ENCODE assay signal across 10 cellular contexts in genomic region chr16:84548971-84549844, GRCh38. TPM values are rescaled to one million over a fixed set of nuclear protein-coding genes. Genes with fewer than 3 reads are reported as not detected.
A peak's percentile ranks its signal among the peaks of the same experiment; 100 is the strongest.
DNase-seq lines count a peak whose midpoint lies in the region; ATAC-seq, FAIRE-seq and TF ChIP-seq lines count a peak whose summit lies in the region.
"Had no signal": no experiment of that assay in that cellular context is flagged by ENCODE, and none has a peak within 500 bp of the region (broad histone marks: within the 10 kb centered on the region; RNA-seq: fewer than 3 reads in every experiment).

No MANE protein-coding gene starts in this region.

- TF ChIP-seq CTCF in GM12878 (IDR thresholded peaks at IDR 0.05 in 2 of 3, conservative IDR thresholded peaks at IDR 0.05 in 1 of 3; ENCODE audit: control insufficient read depth in 2 of 3, extremely low read depth in 1 of 3, insufficient read depth in 1 of 3, low read depth in 3 of 3, low read length in 3 of 3) (no peak), nephron (IDR thresholded peaks at IDR 0.05; ENCODE audit: unreplicated experiment in 3 of 3) (no peak)

- WGBS in GM12878 (ENCODE audit: insufficient coverage, insufficient replicate concordance, low lambda C conversion rate, missing lambda C conversion rate) = 57% methylated on average over 25 of the region's 25 CpGs

- no peaks in the 10 kb centered on the region for H3K36me3 ChIP-seq in GM12878 (ENCODE audit: control insufficient read depth in 2 of 2, insufficient read depth in 2 of 2, low read length in 1 of 2)

- in situ Hi-C loops in GM12878 (cut with MboI) = no loop called here

- BruUV-seq in GM12878 (replicated peaks; lab: Mats Ljungman, UMichigan) = no TSS peak

- H3K27me3 ChIP-seq in GM12878 (replicated peaks in 1 of 2; ENCODE audit: control insufficient read depth in 2 of 2, insufficient read depth in 2 of 2, low read length in 1 of 2) = 0 out of 4 replicates have a peak, but pooled peaks cover 0 to 2% of the 10 kb centered on the region in 2 experiments

- CTCF ChIA-PET in GM12878 (lab: Yijun Ruan, JAX) = no interaction called here

- peaks cover 38% of the 10 kb centered on the region for H3K4me1 Mint-ChIP-seq in nephron

- H2AFZ ChIP-seq in GM12878 (ENCODE audit: control insufficient read depth, low read depth, low read length) = peak overlapping the region; percentile 7; the same call in 1 of the 2 replicates

- no peak overlapping the region for H3K9ac ChIP-seq in GM12878 (ENCODE audit: control insufficient read depth, insufficient read depth, low read length)

- no peak for TF ChIP-seq POLR2A in GM12878 (IDR thresholded peaks at IDR 0.05; ENCODE audit: low read depth, low read length)

- no peaks in the 10 kb centered on the region for H4K20me1 ChIP-seq in GM12878 (ENCODE audit: control insufficient read depth, insufficient read depth)

- H3K9me3 Mint-ChIP-seq in nephron = no peaks in the 10 kb centered on the region

- H3K27me3 Mint-ChIP-seq in nephron (ENCODE audit: low read depth) = peaks cover 43% of the 10 kb centered on the region

- no peak for TF ChIP-seq RAD21 in GM12878 (IDR thresholded peaks at IDR 0.05; ENCODE audit: insufficient read depth, low read depth, low read length)

- RAD21 ChIA-PET in GM12878 (lab: Charles Lee; ENCODE audit: unreplicated experiment) = interaction anchor here (1.0 kb wide), 1 partner anchor 29 kb away, joined by 5 read pairs; no protein-coding TSS in a partner anchor

- H3K36me3 Mint-ChIP-seq in nephron (ENCODE audit: low read depth) = no peaks in the 10 kb centered on the region

- no peak overlapping the region for H3K27ac ChIP-seq in GM12878 (ENCODE audit: control insufficient read depth, insufficient read depth)
- H3K27ac ChIP-seq: C4-2B had no signal

- no peak overlapping the region for H3K4me3 ChIP-seq in GM12878

- ATAC-seq in GM12878 = peak; percentile 35; the same call in 1 of the 3 replicates
- no peak for ATAC-seq in GM21737 (IDR thresholded peaks at IDR 0.05; ENCODE audit: unreplicated experiment)
- no peak for ATAC-seq in GM21423 (IDR thresholded peaks at IDR 0.05; ENCODE audit: unreplicated experiment)

- POLR2A ChIA-PET in GM12878 (lab: Charles Lee) = interaction anchor here (1.0 kb wide), 1 partner anchor 8 kb away, joined by 4 read pairs; no protein-coding TSS in a partner anchor

- intact Hi-C loops in GM12878 (cut with micrococcal nuclease; ENCODE audit: unreplicated experiment) = no loop called here

- peak overlapping the region; percentile 31; the same call in 1 of the 2 replicates for H3K4me2 ChIP-seq in GM12878 (ENCODE audit: control insufficient read depth, insufficient read depth)

- H3K4me3 Mint-ChIP-seq in nephron = no peak overlapping the region

- SMC1A ChIA-PET in GM12878 (lab: Charles Lee; ENCODE audit: uncharacterized antibody, unreplicated experiment) = no interaction called here

- H3K79me2 ChIP-seq in GM12878 (ENCODE audit: control insufficient read depth, insufficient read depth, low read length) = no peaks in the 10 kb centered on the region

- no peak for TF ChIP-seq EP300 in GM12878 (IDR thresholded peaks at IDR 0.05; ENCODE audit: borderline replicate concordance in 1 of 2, control insufficient read depth in 1 of 2, low read depth in 2 of 2, low read length in 2 of 2)

- no peaks in the 10 kb centered on the region for H3K9me3 ChIP-seq in GM12878 (replicated peaks; ENCODE audit: control insufficient read depth, insufficient read depth, low read length)

- peak overlapping the region; percentile 13 to 74 (median 24) for H3K27ac Mint-ChIP-seq in nephron

- DNase-seq in Ammon's horn (ENCODE audit: low spot score) = peak; percentile 61
- DNase-seq in T-helper 9 cell = peak; percentile 22
- DNase-seq in GM12878 (ENCODE audit: low read depth, low spot score) = no peak
- no peak for DNase-seq in dedifferentiated amniotic fluid mesenchymal stem cell (ENCODE audit: extremely low spot score)
- DNase-seq in NCI-H748 treated with DMSO at 0.1 percent for 48 hours (lab: John Stamatoyannopoulos, UW) = no peak

- H3K4me1 ChIP-seq in GM12878 (ENCODE audit: control insufficient read depth, insufficient read depth, low read length) = peaks cover 18% of the 10 kb centered on the region

- no peak for FAIRE-seq in GM12878 (lab: Jason Lieb, UNC)
- FAIRE-seq: endometrium had no signal

TF ChIP-seq in GM12878, 131 proteins besides CTCF, POLR2A, EP300 and RAD21 (continues in another document):
- no peak for TF ChIP-seq SPI1 (IDR thresholded peaks at IDR 0.05; ENCODE audit: borderline replicate concordance, insufficient read depth, low read depth, low read length)
- no peak for TF ChIP-seq SKIL (IDR thresholded peaks at IDR 0.05; ENCODE audit: low read depth, poor library complexity, severe bottlenecking)
- TF ChIP-seq PBX3 (IDR thresholded peaks at IDR 0.05; ENCODE audit: insufficient replicate concordance, low read depth, low read length) = peak; percentile 33
- TF ChIP-seq SRF (IDR thresholded peaks at IDR 0.05; ENCODE audit: low read depth in 2 of 2, low read length in 2 of 2) = 0 out of 4 replicates have a peak, but pooled peaks of 1 of the 2 experiments have one; percentile 15
- no peak for TF ChIP-seq TAF1 (IDR thresholded peaks at IDR 0.05; ENCODE audit: borderline replicate concordance, low read depth, low read length)
- no peak for TF ChIP-seq ZNF687 (IDR thresholded peaks at IDR 0.05)
- peak; percentile 53; the same call in 1 of the 2 replicates for TF ChIP-seq RUNX3 (IDR thresholded peaks at IDR 0.05; ENCODE audit: low read length)

RNA-seq across cellular contexts. Expression of gene MEAK7, which starts 44.7 kb away (rescaled TPM):
- total RNA-seq in GM12878 (2013; cell fraction: nucleolus; rRNA removed) = 39.4 and 41.4 TPM in 2 replicates
- total RNA-seq in GM12878 (2014; rRNA removed) = 6.2 and 6.8 TPM in 2 replicates
- total RNA-seq in GM12878 (2014; rRNA removed; fragmentation: Illumina TruSeq; extraction: Trizol) = 5.5 TPM in 2 replicates
- 8.5 and 9.2 TPM in 2 replicates for total RNA-seq in GM12878 (2021)
- polyA plus RNA-seq in GM12878 (2011; ENCODE audit: low read depth) = 4.0 TPM
- 10.7 and 10.9 TPM in 2 replicates for polyA plus RNA-seq in GM12878 (2011; rRNA removed)
- polyA plus RNA-seq in GM12878 (2011; cell fraction: cytosol; rRNA removed) = 8.5 and 11.3 TPM in 2 replicates
- 10.4 and 11.0 TPM in 2 replicates for polyA plus RNA-seq in GM12878 (2011; cell fraction: nucleus; rRNA removed)
- 3.1 and 3.9 TPM in 2 replicates for polyA plus RNA-seq in GM12878 (2012)
- polyA plus RNA-seq in GM12878 (2014; fragmentation: Illumina TruSeq; extraction: Trizol) = 4.4 and 6.7 TPM in 2 replicates
- 1 to 10 TPM; 1.4 to 1.5 TPM for polyA plus RNA-seq in GM12878 (2014; fragmentation: Nextera tagmentation; extraction: Ambion mirVana)
- polyA plus RNA-seq in GM12878 (2014; rRNA removed) = 5.6 and 5.9 TPM in 2 replicates
- polyA plus RNA-seq in GM12878 (2016; fragmentation: Nextera tagmentation; extraction: Ambion mirVana) = 10 to 100 TPM; 11.0 to 11.9 TPM
- 8.3 and 9.7 TPM in 2 replicates for polyA minus RNA-seq in GM12878 (2011; rRNA and poly(A)+ RNA removed)
- polyA minus RNA-seq in GM12878 (2011; cell fraction: cytosol; rRNA and poly(A)+ RNA removed) = 2.7 and 5.7 TPM in 2 replicates
- 5.4 and 9.5 TPM in 2 replicates for polyA minus RNA-seq in GM12878 (2011; cell fraction: nucleus; rRNA and poly(A)+ RNA removed)

Comparison
In these comparisons a context has a peak if more than half of its experiments do, and no peak if none do; other contexts are left out.
1. DNase-seq: peak in Ammon's horn (single experiment) and T-helper 9 cell (single experiment); none in GM12878 (single experiment), dedifferentiated amniotic fluid mesenchymal stem cell (single experiment) and NCI-H748 treated with DMSO at 0.1 percent for 48 hours (single experiment).